2 cellular contexts compared by ENCODE assay signal in the genomic region with DNA sequence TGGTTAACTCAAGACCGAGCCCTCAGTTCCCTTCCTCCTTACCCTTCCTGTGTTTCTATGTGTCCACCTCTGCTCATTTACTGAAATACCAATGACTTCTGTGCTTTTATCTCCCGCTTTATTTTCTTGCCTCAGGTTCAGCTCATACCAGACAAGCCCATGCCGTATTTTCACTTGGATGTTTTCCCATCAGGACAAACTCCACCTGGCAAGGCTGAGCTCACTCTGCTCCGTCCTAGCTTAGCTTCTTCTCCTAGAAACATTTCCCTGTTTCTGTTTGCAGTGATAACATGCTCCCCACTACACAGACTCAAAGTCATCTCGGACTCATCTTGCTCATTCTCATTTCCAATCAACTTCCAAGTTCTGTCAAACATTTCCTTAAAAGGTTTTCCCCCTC.
TF ChIP-seq lines count a peak whose summit lies in the region.

No MANE protein-coding gene starts in this region.

TF ChIP-seq in liver, 16 proteins besides CTCF, POLR2A, EP300 and RAD21 (continued from another document):
- TF ChIP-seq HNF4A (conservative IDR thresholded peaks at IDR 0.05): peak; percentile 32 to 46

TF ChIP-seq in HepG2, 621 proteins besides CTCF, POLR2A, EP300 and RAD21:
- TF ChIP-seq, protein P1, sequence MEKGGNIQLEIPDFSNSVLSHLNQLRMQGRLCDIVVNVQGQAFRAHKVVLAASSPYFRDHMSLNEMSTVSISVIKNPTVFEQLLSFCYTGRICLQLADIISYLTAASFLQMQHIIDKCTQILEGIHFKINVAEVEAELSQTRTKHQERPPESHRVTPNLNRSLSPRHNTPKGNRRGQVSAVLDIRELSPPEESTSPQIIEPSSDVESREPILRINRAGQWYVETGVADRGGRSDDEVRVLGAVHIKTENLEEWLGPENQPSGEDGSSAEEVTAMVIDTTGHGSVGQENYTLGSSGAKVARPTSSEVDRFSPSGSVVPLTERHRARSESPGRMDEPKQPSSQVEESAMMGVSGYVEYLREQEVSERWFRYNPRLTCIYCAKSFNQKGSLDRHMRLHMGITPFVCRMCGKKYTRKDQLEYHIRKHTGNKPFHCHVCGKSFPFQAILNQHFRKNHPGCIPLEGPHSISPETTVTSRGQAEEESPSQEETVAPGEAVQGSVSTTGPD (CRISPR knock-in tag; IDR thresholded peaks at IDR 0.05): no peak
- TF ChIP-seq ZNF776 (CRISPR knock-in tag; IDR thresholded peaks at IDR 0.05): no peak
- TF ChIP-seq ZNF556 (CRISPR knock-in tag; IDR thresholded peaks at IDR 0.05; ENCODE audit: borderline replicate concordance): no peak
- TF ChIP-seq, protein P2, sequence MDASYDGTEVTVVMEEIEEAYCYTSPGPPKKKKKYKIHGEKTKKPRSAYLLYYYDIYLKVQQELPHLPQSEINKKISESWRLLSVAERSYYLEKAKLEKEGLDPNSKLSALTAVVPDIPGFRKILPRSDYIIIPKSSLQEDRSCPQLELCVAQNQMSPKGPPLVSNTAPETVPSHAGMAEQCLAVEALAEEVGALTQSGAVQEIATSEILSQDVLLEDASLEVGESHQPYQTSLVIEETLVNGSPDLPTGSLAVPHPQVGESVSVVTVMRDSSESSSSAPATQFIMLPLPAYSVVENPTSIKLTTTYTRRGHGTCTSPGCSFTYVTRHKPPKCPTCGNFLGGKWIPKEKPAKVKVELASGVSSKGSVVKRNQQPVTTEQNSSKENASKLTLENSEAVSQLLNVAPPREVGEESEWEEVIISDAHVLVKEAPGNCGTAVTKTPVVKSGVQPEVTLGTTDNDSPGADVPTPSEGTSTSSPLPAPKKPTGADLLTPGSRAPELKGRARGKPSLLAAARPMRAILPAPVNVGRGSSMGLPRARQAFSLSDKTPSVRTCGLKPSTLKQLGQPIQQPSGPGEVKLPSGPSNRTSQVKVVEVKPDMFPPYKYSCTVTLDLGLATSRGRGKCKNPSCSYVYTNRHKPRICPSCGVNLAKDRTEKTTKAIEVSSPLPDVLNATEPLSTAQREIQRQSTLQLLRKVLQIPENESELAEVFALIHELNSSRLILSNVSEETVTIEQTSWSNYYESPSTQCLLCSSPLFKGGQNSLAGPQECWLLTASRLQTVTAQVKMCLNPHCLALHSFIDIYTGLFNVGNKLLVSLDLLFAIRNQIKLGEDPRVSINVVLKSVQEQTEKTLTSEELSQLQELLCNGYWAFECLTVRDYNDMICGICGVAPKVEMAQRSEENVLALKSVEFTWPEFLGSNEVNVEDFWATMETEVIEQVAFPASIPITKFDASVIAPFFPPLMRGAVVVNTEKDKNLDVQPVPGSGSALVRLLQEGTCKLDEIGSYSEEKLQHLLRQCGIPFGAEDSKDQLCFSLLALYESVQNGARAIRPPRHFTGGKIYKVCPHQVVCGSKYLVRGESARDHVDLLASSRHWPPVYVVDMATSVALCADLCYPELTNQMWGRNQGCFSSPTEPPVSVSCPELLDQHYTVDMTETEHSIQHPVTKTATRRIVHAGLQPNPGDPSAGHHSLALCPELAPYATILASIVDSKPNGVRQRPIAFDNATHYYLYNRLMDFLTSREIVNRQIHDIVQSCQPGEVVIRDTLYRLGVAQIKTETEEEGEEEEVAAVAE (CRISPR knock-in tag; IDR thresholded peaks at IDR 0.05; ENCODE audit: borderline replicate concordance): no peak
- no peak for TF ChIP-seq ZNF501 (CRISPR knock-in tag; IDR thresholded peaks at IDR 0.05)
- TF ChIP-seq ZNF180 (CRISPR knock-in tag; IDR thresholded peaks at IDR 0.05; ENCODE audit: borderline replicate concordance, low read depth): no peak
- TF ChIP-seq ZNF607 (CRISPR knock-in tag; IDR thresholded peaks at IDR 0.05; ENCODE audit: borderline replicate concordance): no peak
